Comparison of ENCODE assay signal across 8 cellular contexts in genomic region chr11:130070829-130071205, GRCh38. TPM values are rescaled to one million over a fixed set of nuclear protein-coding genes. Genes with fewer than 3 reads are reported as not detected.
DNase-seq lines count a peak whose midpoint lies in the region; ATAC-seq, FAIRE-seq and TF ChIP-seq lines count a peak whose summit lies in the region.

No MANE protein-coding gene starts in this region.

- H2AFZ ChIP-seq in OCI-LY7 (ENCODE audit: low read length) = no peak overlapping the region

- no peak for TF ChIP-seq POLR2A in GM12892 (IDR thresholded peaks at IDR 0.05; ENCODE audit: low read depth, low read length)

- no peaks in the 10 kb centered on the region for H3K9me2 ChIP-seq in OCI-LY7 (ENCODE audit: insufficient read depth, low read length)

- H3K36me3 ChIP-seq in OCI-LY7 (ENCODE audit: insufficient read depth, low read length) (peaks cover 24% of the 10 kb centered on the region), mesodermal cell (ENCODE audit: control insufficient read depth, insufficient read depth, low read length) (peaks cover 17% of the 10 kb centered on the region)

- H3K4me3 ChIP-seq in GM08714 (ENCODE audit: low read length) (peak overlapping the region; percentile 90), OCI-LY7 (ENCODE audit: low read depth, low read length, poor library complexity, severe bottlenecking) (peak overlapping the region; percentile 81), dorsolateral prefrontal cortex (peak overlapping the region; percentile 65 to 96 (median 84)), mesodermal cell (ENCODE audit: extremely low read depth, insufficient read depth, low read length, poor library complexity, severe bottlenecking) (peak overlapping the region; percentile 69)

- no peak for TF ChIP-seq CTCF in OCI-LY7 (conservative IDR thresholded peaks at IDR 0.05; ENCODE audit: low read length)
- peak in 2 of 56 donors; percentile 1 to 7 for TF ChIP-seq CTCF in dorsolateral prefrontal cortex (IDR thresholded peaks at IDR 0.05 in 54 of 56, conservative IDR thresholded peaks at IDR 0.05 in 2 of 56; ENCODE audit: low read depth in 1 of 56, partially characterized antibody in 56 of 56)

- H4K20me1 ChIP-seq in OCI-LY7 (ENCODE audit: insufficient read depth, low read length) = peaks cover 31% of the 10 kb centered on the region

- no peaks in the 10 kb centered on the region for H3K9me3 ChIP-seq in OCI-LY7 (ENCODE audit: low read length)
- no peaks in the 10 kb centered on the region for H3K9me3 ChIP-seq in mesodermal cell (ENCODE audit: control insufficient read depth, low read length)

- ATAC-seq in HG03025 (IDR thresholded peaks at IDR 0.05; ENCODE audit: low FRiP score, unreplicated experiment) = no peak
- no peak for ATAC-seq in left lobe of liver
- ATAC-seq in HG03520 (IDR thresholded peaks at IDR 0.05; ENCODE audit: unreplicated experiment) = no peak

- CTCF ChIA-PET in OCI-LY7 (lab: Charles Lee; ENCODE audit: unreplicated experiment) = interaction anchor here (0.5 to 2.2 kb wide), 8 partner anchors 16 to 98 kb away, joined by 3 to 11 read pairs (median 5); partner anchors contain the start of gene PRDM10

- POLR2A ChIA-PET in OCI-LY7 (lab: Charles Lee) = interaction anchor here (0.6 to 3.8 kb wide), 31 partner anchors 9 to 1633 kb away, joined by 3 to 44 read pairs (median 5); partner anchors contain the start of gene PRDM10

- 0% methylated on average over 8 of the region's 24 CpGs; no CpG with 5 or more reads in 1 of the 2 experiments for WGBS in mesodermal cell (ENCODE audit: insufficient coverage in 2 of 2), 2 experiments

- peaks cover 56% of the 10 kb centered on the region for H3K79me2 ChIP-seq in OCI-LY7 (ENCODE audit: insufficient read depth, low read depth, low read length)

- FAIRE-seq in GM12892 (lab: Jason Lieb, UNC) = no peak

- no TSS peak for BruUV-seq in OCI-LY7 (replicated peaks; lab: Mats Ljungman, UMichigan)

- H3K27me3 ChIP-seq in dorsolateral prefrontal cortex = no peaks in the 10 kb centered on the region

- H3K4me1 ChIP-seq in OCI-LY7 (ENCODE audit: insufficient read depth, low read length, poor library complexity, severe bottlenecking) (peaks cover 41% of the 10 kb centered on the region), mesodermal cell (ENCODE audit: control insufficient read depth, insufficient read depth, low read length, poor library complexity, severe bottlenecking) (peaks cover 13% of the 10 kb centered on the region)

- intact Hi-C loops in OCI-LY7 (cut with micrococcal nuclease; ENCODE audit: unreplicated experiment) = loop anchor here (1.0 kb wide), 4 partner anchors 48 to 148 kb away; no protein-coding TSS in a partner anchor
- intact Hi-C loops in dorsolateral prefrontal cortex (cut with DNase I) = loop anchor here (1.0 to 10.0 kb wide), 4 partner anchors 66 to 314 kb away; no protein-coding TSS in a partner anchor

- H3K27ac ChIP-seq in OCI-LY7 (ENCODE audit: low read depth, low read length, poor library complexity, severe bottlenecking) = peak overlapping the region; percentile 57
- H3K27ac ChIP-seq in dorsolateral prefrontal cortex = peak overlapping the region in 54 of 59 donors; percentile 15 to 99 (median 92)
- peak overlapping the region; percentile 88 for H3K27ac ChIP-seq in mesodermal cell (ENCODE audit: low read depth, low read length, severe bottlenecking)

- DNase-seq in OCI-LY7 (ENCODE audit: low spot score) (peak; percentile 48), dorsolateral prefrontal cortex (peak in 1 of 10 donors; percentile 7), GM12892 (ENCODE audit: insufficient read length) (no peak), left lobe of liver (ENCODE audit: low spot score) (no peak)

- H3K4me2 ChIP-seq in OCI-LY7 (ENCODE audit: low read length) = peak overlapping the region; percentile 85

RNA-seq across cellular contexts. Expression of gene APLP2, which starts 1.1 kb away (rescaled TPM):
- total RNA-seq in OCI-LY7 (2014; rRNA removed; shearing (Covaris generic)) = 144 and 147 TPM in 2 replicates
- total RNA-seq in OCI-LY7 (2022) (279 and 284 TPM in 2 replicates), dorsolateral prefrontal cortex (100 to 1,000 TPM; 165 to 404 (median 324) TPM), left lobe of liver (214 TPM)
- polyA plus RNA-seq in mesodermal cell (2013, experiment 1 of 2) = 520 TPM
- 488 TPM for polyA plus RNA-seq in mesodermal cell (2013, experiment 2 of 2)
- polyA plus RNA-seq in GM12892 (2012; ENCODE audit: missing spikeins) = 10.4 TPM
